In genomic region chr2:30714811-30715709, GRCh38 we compare ENCODE assay signal across 1 cellular context.
TF ChIP-seq lines count a peak whose summit lies in the region.

No MANE protein-coding gene starts in this region.

TF ChIP-seq in SK-N-SH treated with all-trans-retinoic acid at 6 μM for 48 hours, 23 proteins besides CTCF, POLR2A, EP300 and RAD21 (continued from another document):
- TF ChIP-seq CSRNP3 (CRISPR knock-in tag; IDR thresholded peaks at IDR 0.05), result no peak
- TF ChIP-seq TCF4 (CRISPR knock-in tag; IDR thresholded peaks at IDR 0.05; ENCODE audit: borderline replicate concordance), result no peak
- no peak for TF ChIP-seq ESRRG (CRISPR knock-in tag; IDR thresholded peaks at IDR 0.05)
- no peak for TF ChIP-seq ZFP3 (CRISPR knock-in tag; IDR thresholded peaks at IDR 0.05)
- TF ChIP-seq ZC3H10 (CRISPR knock-in tag; IDR thresholded peaks at IDR 0.05), result no peak
- no peak for TF ChIP-seq ARNTL (CRISPR knock-in tag; IDR thresholded peaks at IDR 0.05; ENCODE audit: borderline replicate concordance, low read depth)
- no peak for TF ChIP-seq PATZ1 (CRISPR knock-in tag; IDR thresholded peaks at IDR 0.05; ENCODE audit: borderline replicate concordance)
- TF ChIP-seq ISL1 (CRISPR knock-in tag; IDR thresholded peaks at IDR 0.05), result no peak
